Comparison of ENCODE assay signal across 7 cellular contexts in the genomic region with DNA sequence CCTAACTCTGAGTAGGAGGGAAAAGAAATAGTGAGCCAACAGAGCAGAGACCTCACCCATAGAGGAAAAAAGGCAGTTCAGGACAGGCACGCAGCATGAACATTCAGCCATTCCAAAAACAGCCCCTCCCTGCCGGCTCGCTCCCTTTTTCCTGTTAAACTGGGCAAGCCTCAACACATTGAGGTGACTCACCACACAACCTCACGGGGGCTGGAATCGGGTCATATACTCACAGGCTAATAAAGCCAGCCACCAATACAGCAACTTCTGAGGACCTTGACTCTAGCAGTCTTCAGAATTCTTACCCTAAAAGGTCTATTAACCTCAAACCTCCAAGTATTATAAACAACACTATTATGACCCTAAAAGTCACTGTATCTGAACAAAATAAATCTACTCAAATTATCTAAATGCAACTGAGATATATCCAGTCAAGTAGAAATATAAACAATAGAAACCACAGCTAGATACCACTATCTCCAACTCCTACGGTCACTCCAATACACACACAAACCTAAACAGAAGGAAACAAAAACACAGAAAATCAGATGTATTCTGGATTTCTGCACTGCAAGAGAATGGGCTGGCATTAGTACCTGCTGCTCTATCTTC. TPM values are rescaled to one million over a fixed set of nuclear protein-coding genes. Genes with fewer than 3 reads are reported as not detected.
DNase-seq lines count a peak whose midpoint lies in the region; ATAC-seq and TF ChIP-seq lines count a peak whose summit lies in the region.

No MANE protein-coding gene starts in this region.

- TF ChIP-seq POLR2A in body of pancreas (IDR thresholded peaks at IDR 0.05): no peak

- no peaks in the 10 kb centered on the region for H3K9me3 ChIP-seq in HUES6 (ENCODE audit: control insufficient read depth, insufficient read depth, low read depth, low read length)
- no peaks in the 10 kb centered on the region for H3K9me3 ChIP-seq in body of pancreas
- H3K9me3 ChIP-seq in thoracic aorta: no peaks in the 10 kb centered on the region

- H3K4me3 ChIP-seq in HUES6 (ENCODE audit: low read depth, low read length): peak overlapping the region; percentile 33; the same call in 1 of the 2 replicates
- H3K4me3 ChIP-seq in body of pancreas: no peak overlapping the region
- H3K4me3 ChIP-seq in thoracic aorta: peak overlapping the region; percentile 23

- 32 to 48% methylated on average over 6 of the region's 6 CpGs for WGBS in body of pancreas, 2 donors

- peak overlapping the region; percentile 35 for H3K9ac ChIP-seq in HUES6 (ENCODE audit: low read length)

- peak; percentile 53 to 78 (median 64) for DNase-seq in body of pancreas
- DNase-seq in kidney tubule cell (ENCODE audit: low spot score): peak; percentile 86
- DNase-seq in thoracic aorta (ENCODE audit: low spot score): peak; percentile 79
- no peak for DNase-seq in activated effector memory CD4-positive, alpha-beta T cell treated with anti-CD3 and anti-CD28 coated beads, Interleukin-2, amount 50 U/mL, for 16 hours
- DNase-seq in NOMO-1 (lab: John Stamatoyannopoulos, UW; ENCODE audit: unreplicated experiment in 2 of 2): no peak

- H3K27me3 ChIP-seq in HUES6 (ENCODE audit: control insufficient read depth, insufficient read depth, low read length) (no peaks in the 10 kb centered on the region), body of pancreas (no peaks in the 10 kb centered on the region), thoracic aorta (replicated peaks; ENCODE audit: insufficient read depth) (no peaks in the 10 kb centered on the region)

- TF ChIP-seq CTCF in body of pancreas (IDR thresholded peaks at IDR 0.05) (no peak), thoracic aorta (IDR thresholded peaks at IDR 0.05) (no peak)

- H3K4me1 ChIP-seq in HUES6 (ENCODE audit: control insufficient read depth, insufficient read depth, low read length) (peaks cover 50% of the 10 kb centered on the region), body of pancreas (peaks cover 61% of the 10 kb centered on the region), thoracic aorta (ENCODE audit: control insufficient read depth in 1 of 2, low read depth in 2 of 2) (peaks cover 35 to 48% of the 10 kb centered on the region in 2 donors)

- peaks cover 53% of the 10 kb centered on the region for H3K36me3 ChIP-seq in HUES6 (ENCODE audit: control insufficient read depth, insufficient read depth, low read length)
- peaks cover 0 to 24% of the 10 kb centered on the region in 2 donors for H3K36me3 ChIP-seq in body of pancreas (replicated peaks in 1 of 2; ENCODE audit: insufficient read depth in 1 of 2, low read depth in 2 of 2)
- peaks cover 36% of the 10 kb centered on the region for H3K36me3 ChIP-seq in thoracic aorta

- H3K27ac ChIP-seq in HUES6 (ENCODE audit: low read depth, low read length) (peak overlapping the region; percentile 80), body of pancreas (peak overlapping the region in 3 of 4 donors; percentile 40 to 63 (median 57)), thoracic aorta (peak overlapping the region; percentile 64 to 81)

- intact Hi-C loops in body of pancreas (cut with DNase I): no loop called here

- ATAC-seq in body of pancreas: peak; percentile 80
- ATAC-seq in thoracic aorta (ENCODE audit: insufficient number of reproducible peaks, low FRiP score, low read depth): peak; percentile 92
- ATAC-seq in HG02870 (IDR thresholded peaks at IDR 0.05; ENCODE audit: unreplicated experiment): no peak

RNA-seq across cellular contexts. Expression of gene YBX3, which starts 6.3 kb away (rescaled TPM):
- 100 to 1,000 TPM; 293 to 403 TPM for total RNA-seq in body of pancreas
- total RNA-seq in thoracic aorta: 100 to 1,000 TPM; 238 to 630 TPM

RNA-seq across cellular contexts. Expression of gene STYK1, which starts 43.0 kb away (rescaled TPM):
- total RNA-seq in body of pancreas (under 1 TPM in 1 of 2 donors, not detected in 1; 0.26 TPM), thoracic aorta (not detected)

Comparison
In these comparisons a context has a peak if more than half of its experiments do, and no peak if none do; other contexts are left out.
1. H3K4me3 ChIP-seq: peak in HUES6 (single experiment) and thoracic aorta (single experiment); none in body of pancreas (0 of 2).
2. DNase-seq: peak in body of pancreas (4 of 4), kidney tubule cell (single experiment) and thoracic aorta (single experiment); none in activated effector memory CD4-positive, alpha-beta T cell treated with anti-CD3 and anti-CD28 coated beads, Interleukin-2, amount 50 U/mL, for 16 hours (single experiment) and NOMO-1 (0 of 2).
3. Peak in every context shown above with its lines, with median percentiles within 50 percentile points of each other: H3K27ac ChIP-seq.